ENCODE assay signal across 8 cellular contexts in genomic region chr7:33459340-33459751, GRCh38.
DNase-seq lines count a peak whose midpoint lies in the region; ATAC-seq, FAIRE-seq and TF ChIP-seq lines count a peak whose summit lies in the region.

No MANE protein-coding gene starts in this region.

- H3K36me3 Mint-ChIP-seq in endothelial cell (ENCODE audit: low read depth, unreplicated experiment) (no peaks in the 10 kb centered on the region), natural killer cell (no peaks in the 10 kb centered on the region)
- no peaks in the 10 kb centered on the region for H3K36me3 Mint-ChIP-seq in CD8-positive, alpha-beta T cell
- H3K36me3 Mint-ChIP-seq in activated naive CD4-positive, alpha-beta T cell treated with anti-CD3 and anti-CD28 coated beads, Interleukin-2, amount 50 U/mL, for 72 hours: no peaks in the 10 kb centered on the region

- POLR2A ChIA-PET in CD8-positive, alpha-beta T cell (lab: Charles Lee): no interaction called here

- no peak overlapping the region for H3K4me3 Mint-ChIP-seq in endothelial cell (ENCODE audit: unreplicated experiment)
- H3K4me3 Mint-ChIP-seq in natural killer cell: no peak overlapping the region
- no peak overlapping the region for H3K4me3 Mint-ChIP-seq in CD8-positive, alpha-beta T cell

- H3K4me1 Mint-ChIP-seq in endothelial cell (ENCODE audit: unreplicated experiment) (peaks cover 8% of the 10 kb centered on the region), natural killer cell (peaks cover 7% of the 10 kb centered on the region in 2 donors)
- no peaks in the 10 kb centered on the region for H3K4me1 Mint-ChIP-seq in CD8-positive, alpha-beta T cell (ENCODE audit: low read depth)

- no peaks in the 10 kb centered on the region for H3K27me3 Mint-ChIP-seq in endothelial cell (ENCODE audit: unreplicated experiment)
- no peaks in the 10 kb centered on the region for H3K27me3 Mint-ChIP-seq in natural killer cell (ENCODE audit: low read depth in 2 of 2)
- no peaks in the 10 kb centered on the region for H3K27me3 Mint-ChIP-seq in CD8-positive, alpha-beta T cell (ENCODE audit: low read depth)

- no peaks in the 10 kb centered on the region for H3K9me3 Mint-ChIP-seq in endothelial cell (ENCODE audit: unreplicated experiment)
- H3K9me3 Mint-ChIP-seq in natural killer cell: no peaks in the 10 kb centered on the region
- no peaks in the 10 kb centered on the region for H3K9me3 Mint-ChIP-seq in CD8-positive, alpha-beta T cell
- no peaks in the 10 kb centered on the region for H3K9me3 Mint-ChIP-seq in activated naive CD4-positive, alpha-beta T cell treated with anti-CD3 and anti-CD28 coated beads, Interleukin-2, amount 50 U/mL, for 72 hours

- H3K27me3 ChIP-seq in CD8-positive, alpha-beta T cell (ENCODE audit: insufficient read depth, low read length): no peaks in the 10 kb centered on the region

- CTCF ChIA-PET in CD8-positive, alpha-beta T cell (lab: Charles Lee): no interaction called here

- DNase-seq in AG20443 (ENCODE audit: low spot score) (peak; percentile 51), H54 (ENCODE audit: insufficient read length, low spot score) (no peak), NCI-H69 (lab: John Stamatoyannopoulos, UW) (peak; percentile 50), endothelial cell (ENCODE audit: low spot score) (peak; percentile 33), natural killer cell (no peak), cerebellum (ENCODE audit: low spot score) (no peak)
- DNase-seq in CD8-positive, alpha-beta T cell: no peak
- DNase-seq in activated naive CD4-positive, alpha-beta T cell treated with anti-CD3 and anti-CD28 coated beads, Interleukin-2, amount 50 U/mL, for 72 hours (ENCODE audit: low spot score in 2 of 2): no peak

- TF ChIP-seq CTCF in endothelial cell (IDR thresholded peaks at IDR 0.05; ENCODE audit: unreplicated experiment): peak; percentile 26
- peak; percentile 29 for TF ChIP-seq CTCF in natural killer cell (IDR thresholded peaks at IDR 0.05)
- no peak for TF ChIP-seq CTCF in CD8-positive, alpha-beta T cell (IDR thresholded peaks at IDR 0.05)

- no peaks in the 10 kb centered on the region for H3K4me1 ChIP-seq in CD8-positive, alpha-beta T cell (ENCODE audit: insufficient read depth, low read length)

- H3K4me3 ChIP-seq in CD8-positive, alpha-beta T cell (ENCODE audit: low read depth, low read length): no peak overlapping the region

- no peaks in the 10 kb centered on the region for H3K9me3 ChIP-seq in CD8-positive, alpha-beta T cell (ENCODE audit: low read length)

- H3K27ac Mint-ChIP-seq in endothelial cell (ENCODE audit: unreplicated experiment): no peak overlapping the region
- H3K27ac Mint-ChIP-seq in natural killer cell: peak overlapping the region in 1 of 2 donors; percentile 25
- H3K27ac Mint-ChIP-seq in CD8-positive, alpha-beta T cell: no peak overlapping the region
- no peak overlapping the region for H3K27ac Mint-ChIP-seq in activated naive CD4-positive, alpha-beta T cell treated with anti-CD3 and anti-CD28 coated beads, Interleukin-2, amount 50 U/mL, for 72 hours

- FAIRE-seq in H54 (lab: Jason Lieb, UNC): peak; percentile 99

- ATAC-seq in natural killer cell: peak; percentile 68 to 94 (median 71)
- ATAC-seq in CD8-positive, alpha-beta T cell: no peak
- no peak for ATAC-seq in activated naive CD4-positive, alpha-beta T cell treated with anti-CD3 and anti-CD28 coated beads, Interleukin-2, amount 50 U/mL, for 72 hours

- intact Hi-C loops in natural killer cell (cut with micrococcal nuclease): loop anchor here (1.0 kb wide), 2 partner anchors 436 to 474 kb away; no protein-coding TSS in a partner anchor
- intact Hi-C loops in CD8-positive, alpha-beta T cell (cut with DNase I, micrococcal nuclease): no loop called here

- H3K27ac ChIP-seq in CD8-positive, alpha-beta T cell (ENCODE audit: low read depth, low read length): no peak overlapping the region

- no peaks in the 10 kb centered on the region for H3K36me3 ChIP-seq in CD8-positive, alpha-beta T cell (ENCODE audit: insufficient read depth, low read length)

- TF ChIP-seq POLR2A in H54 (IDR thresholded peaks at IDR 0.05; ENCODE audit: low read depth, low read length): no peak

Comparison
In these comparisons a context has a peak if more than half of its experiments do, and no peak if none do; other contexts are left out.
1. DNase-seq: peak in AG20443 (single experiment), NCI-H69 (single experiment) and endothelial cell (single experiment); none in H54 (single experiment), natural killer cell (single experiment), cerebellum (single experiment), CD8-positive, alpha-beta T cell (0 of 7) and activated naive CD4-positive, alpha-beta T cell treated with anti-CD3 and anti-CD28 coated beads, Interleukin-2, amount 50 U/mL, for 72 hours (0 of 2).
2. ATAC-seq: peak in natural killer cell (3 of 3); none in CD8-positive, alpha-beta T cell (single experiment) and activated naive CD4-positive, alpha-beta T cell treated with anti-CD3 and anti-CD28 coated beads, Interleukin-2, amount 50 U/mL, for 72 hours (0 of 2).